ENCODE assay signal across 1 cellular context in the genomic region with DNA sequence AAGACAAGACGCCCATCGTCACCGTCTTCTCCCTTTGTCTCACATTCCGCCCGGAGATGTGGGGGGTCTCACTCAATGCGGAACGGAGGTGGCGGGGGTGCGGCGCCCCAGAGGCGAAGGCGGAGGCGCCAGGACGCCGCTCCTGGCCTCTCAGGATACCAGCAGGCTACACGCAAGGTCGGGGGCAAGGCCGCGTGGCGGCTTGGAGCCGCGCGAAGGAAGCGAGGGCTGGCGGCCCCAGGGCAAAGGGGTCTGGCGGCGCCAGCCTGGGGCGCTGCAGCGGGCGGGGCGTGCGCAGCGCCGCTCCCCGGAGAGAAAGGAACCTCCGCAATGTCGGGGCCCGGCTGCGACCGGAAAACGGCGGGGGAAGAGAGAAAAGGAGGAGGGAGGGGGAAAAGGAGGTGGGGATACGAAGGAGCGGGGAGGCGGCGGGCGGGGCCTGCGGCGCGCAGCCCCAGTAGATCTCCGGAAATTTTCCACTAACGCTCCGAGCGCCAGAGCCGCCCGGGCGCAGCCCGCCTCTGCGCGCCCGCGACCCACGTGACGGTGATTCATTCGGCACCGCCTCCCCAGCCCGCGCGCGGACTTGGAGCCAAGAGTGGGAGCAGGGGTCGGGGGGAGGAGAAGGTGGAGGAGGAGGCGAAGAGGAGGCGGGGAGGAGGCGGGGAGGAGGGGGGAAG.
A peak's percentile ranks its signal among the peaks of the same experiment; 100 is the strongest.
TF ChIP-seq lines count a peak whose summit lies in the region.

No MANE protein-coding gene starts in this region.

TF ChIP-seq in HepG2, 621 proteins besides CTCF, POLR2A, EP300 and RAD21 (continued from another document and continues in another):
- TF ChIP-seq, protein P1, sequence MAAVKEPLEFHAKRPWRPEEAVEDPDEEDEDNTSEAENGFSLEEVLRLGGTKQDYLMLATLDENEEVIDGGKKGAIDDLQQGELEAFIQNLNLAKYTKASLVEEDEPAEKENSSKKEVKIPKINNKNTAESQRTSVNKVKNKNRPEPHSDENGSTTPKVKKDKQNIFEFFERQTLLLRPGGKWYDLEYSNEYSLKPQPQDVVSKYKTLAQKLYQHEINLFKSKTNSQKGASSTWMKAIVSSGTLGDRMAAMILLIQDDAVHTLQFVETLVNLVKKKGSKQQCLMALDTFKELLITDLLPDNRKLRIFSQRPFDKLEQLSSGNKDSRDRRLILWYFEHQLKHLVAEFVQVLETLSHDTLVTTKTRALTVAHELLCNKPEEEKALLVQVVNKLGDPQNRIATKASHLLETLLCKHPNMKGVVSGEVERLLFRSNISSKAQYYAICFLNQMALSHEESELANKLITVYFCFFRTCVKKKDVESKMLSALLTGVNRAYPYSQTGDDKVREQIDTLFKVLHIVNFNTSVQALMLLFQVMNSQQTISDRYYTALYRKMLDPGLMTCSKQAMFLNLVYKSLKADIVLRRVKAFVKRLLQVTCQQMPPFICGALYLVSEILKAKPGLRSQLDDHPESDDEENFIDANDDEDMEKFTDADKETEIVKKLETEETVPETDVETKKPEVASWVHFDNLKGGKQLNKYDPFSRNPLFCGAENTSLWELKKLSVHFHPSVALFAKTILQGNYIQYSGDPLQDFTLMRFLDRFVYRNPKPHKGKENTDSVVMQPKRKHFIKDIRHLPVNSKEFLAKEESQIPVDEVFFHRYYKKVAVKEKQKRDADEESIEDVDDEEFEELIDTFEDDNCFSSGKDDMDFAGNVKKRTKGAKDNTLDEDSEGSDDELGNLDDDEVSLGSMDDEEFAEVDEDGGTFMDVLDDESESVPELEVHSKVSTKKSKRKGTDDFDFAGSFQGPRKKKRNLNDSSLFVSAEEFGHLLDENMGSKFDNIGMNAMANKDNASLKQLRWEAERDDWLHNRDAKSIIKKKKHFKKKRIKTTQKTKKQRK (IDR thresholded peaks at IDR 0.05; ENCODE audit: low read length), result no peak
- TF ChIP-seq, protein P2, sequence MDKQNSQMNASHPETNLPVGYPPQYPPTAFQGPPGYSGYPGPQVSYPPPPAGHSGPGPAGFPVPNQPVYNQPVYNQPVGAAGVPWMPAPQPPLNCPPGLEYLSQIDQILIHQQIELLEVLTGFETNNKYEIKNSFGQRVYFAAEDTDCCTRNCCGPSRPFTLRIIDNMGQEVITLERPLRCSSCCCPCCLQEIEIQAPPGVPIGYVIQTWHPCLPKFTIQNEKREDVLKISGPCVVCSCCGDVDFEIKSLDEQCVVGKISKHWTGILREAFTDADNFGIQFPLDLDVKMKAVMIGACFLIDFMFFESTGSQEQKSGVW (CRISPR knock-in tag; IDR thresholded peaks at IDR 0.05; ENCODE audit: borderline replicate concordance), result no peak; the same call in 1 of the 2 replicates
- TF ChIP-seq HNF4G (IDR thresholded peaks at IDR 0.05; ENCODE audit: borderline replicate concordance, low read depth, low read length) (no peak), HNF4G (CRISPR knock-in tag; IDR thresholded peaks at IDR 0.05; ENCODE audit: borderline replicate concordance, low read depth) (peak; percentile 57; the same call in 1 of the 2 replicates), ZNF354B (CRISPR knock-in tag; IDR thresholded peaks at IDR 0.05) (no peak), ZNF468 (CRISPR knock-in tag; IDR thresholded peaks at IDR 0.05) (no peak), ZNF160 (CRISPR knock-in tag; IDR thresholded peaks at IDR 0.05) (0 out of 2 replicates have a peak, but pooled peaks have one; percentile 31), TBX3 (IDR thresholded peaks at IDR 0.05; ENCODE audit: borderline replicate concordance) (no peak), RFXANK (CRISPR knock-in tag; IDR thresholded peaks at IDR 0.05) (no peak), PHF21A (CRISPR knock-in tag; IDR thresholded peaks at IDR 0.05) (no peak), ZNF713 (CRISPR knock-in tag; IDR thresholded peaks at IDR 0.05) (peak; percentile 78; the same call in 1 of the 2 replicates), ELF3 (CRISPR knock-in tag; IDR thresholded peaks at IDR 0.05) (peak; percentile 59), PHF8 (CRISPR knock-in tag; IDR thresholded peaks at IDR 0.05) (peak; percentile 34; the same call in 1 of the 2 replicates), AGO2 (optimal IDR thresholded peaks at IDR 0.05; ENCODE audit: low read depth, low read length) (peak; percentile 70), RFX3 (CRISPR knock-in tag; IDR thresholded peaks at IDR 0.05) (no peak), HNRNPH1 (optimal IDR thresholded peaks at IDR 0.05; ENCODE audit: low read depth, low read length) (no peak), GLI4 (CRISPR knock-in tag; IDR thresholded peaks at IDR 0.05; ENCODE audit: borderline replicate concordance) (no peak; the same call in 1 of the 2 replicates), PTBP1 (IDR thresholded peaks at IDR 0.05; ENCODE audit: low read depth, low read length, poor library complexity, severe bottlenecking) (no peak), ZNF589 (CRISPR knock-in tag; conservative IDR thresholded peaks at IDR 0.05) (0 out of 2 replicates have a peak, but pooled peaks have one; percentile 58), ZNF629 (CRISPR knock-in tag; conservative IDR thresholded peaks at IDR 0.05) (0 out of 2 replicates have a peak, but pooled peaks have one; percentile 11), ZNF781 (CRISPR knock-in tag; IDR thresholded peaks at IDR 0.05; ENCODE audit: borderline replicate concordance, not compliant biosample characterization) (no peak), TBL1XR1 (IDR thresholded peaks at IDR 0.05; ENCODE audit: borderline replicate concordance, low read length, partially characterized antibody) (no peak), ARNT2 (CRISPR knock-in tag; IDR thresholded peaks at IDR 0.05; ENCODE audit: low read depth) (no peak; the same call in 1 of the 2 replicates), ZFYVE20 (CRISPR knock-in tag; IDR thresholded peaks at IDR 0.05; ENCODE audit: borderline replicate concordance, low read depth) (no peak), KMT2A (CRISPR knock-in tag; IDR thresholded peaks at IDR 0.05) (no peak), TMF1 (CRISPR knock-in tag; IDR thresholded peaks at IDR 0.05; ENCODE audit: low read depth) (peak; percentile 67; the same call in 1 of the 2 replicates), PCBP1 (IDR thresholded peaks at IDR 0.05; ENCODE audit: borderline replicate concordance, low read depth, low read length) (no peak), PCBP2 (optimal IDR thresholded peaks at IDR 0.05; ENCODE audit: low read depth, low read length, poor library complexity, severe bottlenecking) (no peak), FOXC1 (CRISPR knock-in tag; IDR thresholded peaks at IDR 0.05; ENCODE audit: borderline replicate concordance) (peak; percentile 55; the same call in 1 of the 2 replicates), SSRP1 (CRISPR knock-in tag; IDR thresholded peaks at IDR 0.05) (no peak)
- TF ChIP-seq, protein P3, sequence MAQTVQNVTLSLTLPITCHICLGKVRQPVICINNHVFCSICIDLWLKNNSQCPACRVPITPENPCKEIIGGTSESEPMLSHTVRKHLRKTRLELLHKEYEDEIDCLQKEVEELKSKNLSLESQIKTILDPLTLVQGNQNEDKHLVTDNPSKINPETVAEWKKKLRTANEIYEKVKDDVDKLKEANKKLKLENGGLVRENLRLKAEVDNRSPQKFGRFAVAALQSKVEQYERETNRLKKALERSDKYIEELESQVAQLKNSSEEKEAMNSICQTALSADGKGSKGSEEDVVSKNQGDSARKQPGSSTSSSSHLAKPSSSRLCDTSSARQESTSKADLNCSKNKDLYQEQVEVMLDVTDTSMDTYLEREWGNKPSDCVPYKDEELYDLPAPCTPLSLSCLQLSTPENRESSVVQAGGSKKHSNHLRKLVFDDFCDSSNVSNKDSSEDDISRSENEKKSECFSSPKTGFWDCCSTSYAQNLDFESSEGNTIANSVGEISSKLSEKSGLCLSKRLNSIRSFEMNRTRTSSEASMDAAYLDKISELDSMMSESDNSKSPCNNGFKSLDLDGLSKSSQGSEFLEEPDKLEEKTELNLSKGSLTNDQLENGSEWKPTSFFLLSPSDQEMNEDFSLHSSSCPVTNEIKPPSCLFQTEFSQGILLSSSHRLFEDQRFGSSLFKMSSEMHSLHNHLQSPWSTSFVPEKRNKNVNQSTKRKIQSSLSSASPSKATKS (CRISPR knock-in tag; IDR thresholded peaks at IDR 0.05), result no peak
- TF ChIP-seq, protein P4, sequence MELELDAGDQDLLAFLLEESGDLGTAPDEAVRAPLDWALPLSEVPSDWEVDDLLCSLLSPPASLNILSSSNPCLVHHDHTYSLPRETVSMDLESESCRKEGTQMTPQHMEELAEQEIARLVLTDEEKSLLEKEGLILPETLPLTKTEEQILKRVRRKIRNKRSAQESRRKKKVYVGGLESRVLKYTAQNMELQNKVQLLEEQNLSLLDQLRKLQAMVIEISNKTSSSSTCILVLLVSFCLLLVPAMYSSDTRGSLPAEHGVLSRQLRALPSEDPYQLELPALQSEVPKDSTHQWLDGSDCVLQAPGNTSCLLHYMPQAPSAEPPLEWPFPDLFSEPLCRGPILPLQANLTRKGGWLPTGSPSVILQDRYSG (CRISPR knock-in tag; IDR thresholded peaks at IDR 0.05), result no peak
- TF ChIP-seq, protein P5, sequence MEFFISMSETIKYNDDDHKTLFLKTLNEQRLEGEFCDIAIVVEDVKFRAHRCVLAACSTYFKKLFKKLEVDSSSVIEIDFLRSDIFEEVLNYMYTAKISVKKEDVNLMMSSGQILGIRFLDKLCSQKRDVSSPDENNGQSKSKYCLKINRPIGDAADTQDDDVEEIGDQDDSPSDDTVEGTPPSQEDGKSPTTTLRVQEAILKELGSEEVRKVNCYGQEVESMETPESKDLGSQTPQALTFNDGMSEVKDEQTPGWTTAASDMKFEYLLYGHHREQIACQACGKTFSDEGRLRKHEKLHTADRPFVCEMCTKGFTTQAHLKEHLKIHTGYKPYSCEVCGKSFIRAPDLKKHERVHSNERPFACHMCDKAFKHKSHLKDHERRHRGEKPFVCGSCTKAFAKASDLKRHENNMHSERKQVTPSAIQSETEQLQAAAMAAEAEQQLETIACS (CRISPR knock-in tag; IDR thresholded peaks at IDR 0.05), result no peak; the same call in 1 of the 2 replicates
- TF ChIP-seq, protein P6, sequence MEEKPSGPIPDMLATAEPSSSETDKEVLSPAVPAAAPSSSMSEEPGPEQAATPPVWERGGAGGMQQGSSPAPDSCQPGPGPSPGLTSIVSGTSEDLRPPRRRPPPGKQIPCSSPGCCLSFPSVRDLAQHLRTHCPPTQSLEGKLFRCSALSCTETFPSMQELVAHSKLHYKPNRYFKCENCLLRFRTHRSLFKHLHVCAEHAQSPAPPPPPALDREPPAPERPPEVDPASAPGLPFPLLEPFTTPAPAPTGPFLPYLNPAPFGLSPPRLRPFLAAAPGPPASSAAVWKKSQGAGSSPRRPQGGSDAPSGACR (CRISPR knock-in tag; IDR thresholded peaks at IDR 0.05), result peak; percentile 7; the same call in 1 of the 2 replicates
- TF ChIP-seq, protein P7, sequence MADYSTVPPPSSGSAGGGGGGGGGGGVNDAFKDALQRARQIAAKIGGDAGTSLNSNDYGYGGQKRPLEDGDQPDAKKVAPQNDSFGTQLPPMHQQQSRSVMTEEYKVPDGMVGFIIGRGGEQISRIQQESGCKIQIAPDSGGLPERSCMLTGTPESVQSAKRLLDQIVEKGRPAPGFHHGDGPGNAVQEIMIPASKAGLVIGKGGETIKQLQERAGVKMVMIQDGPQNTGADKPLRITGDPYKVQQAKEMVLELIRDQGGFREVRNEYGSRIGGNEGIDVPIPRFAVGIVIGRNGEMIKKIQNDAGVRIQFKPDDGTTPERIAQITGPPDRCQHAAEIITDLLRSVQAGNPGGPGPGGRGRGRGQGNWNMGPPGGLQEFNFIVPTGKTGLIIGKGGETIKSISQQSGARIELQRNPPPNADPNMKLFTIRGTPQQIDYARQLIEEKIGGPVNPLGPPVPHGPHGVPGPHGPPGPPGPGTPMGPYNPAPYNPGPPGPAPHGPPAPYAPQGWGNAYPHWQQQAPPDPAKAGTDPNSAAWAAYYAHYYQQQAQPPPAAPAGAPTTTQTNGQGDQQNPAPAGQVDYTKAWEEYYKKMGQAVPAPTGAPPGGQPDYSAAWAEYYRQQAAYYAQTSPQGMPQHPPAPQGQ (CRISPR knock-in tag; IDR thresholded peaks at IDR 0.05; ENCODE audit: borderline replicate concordance), result no peak
- TF ChIP-seq, protein P8, sequence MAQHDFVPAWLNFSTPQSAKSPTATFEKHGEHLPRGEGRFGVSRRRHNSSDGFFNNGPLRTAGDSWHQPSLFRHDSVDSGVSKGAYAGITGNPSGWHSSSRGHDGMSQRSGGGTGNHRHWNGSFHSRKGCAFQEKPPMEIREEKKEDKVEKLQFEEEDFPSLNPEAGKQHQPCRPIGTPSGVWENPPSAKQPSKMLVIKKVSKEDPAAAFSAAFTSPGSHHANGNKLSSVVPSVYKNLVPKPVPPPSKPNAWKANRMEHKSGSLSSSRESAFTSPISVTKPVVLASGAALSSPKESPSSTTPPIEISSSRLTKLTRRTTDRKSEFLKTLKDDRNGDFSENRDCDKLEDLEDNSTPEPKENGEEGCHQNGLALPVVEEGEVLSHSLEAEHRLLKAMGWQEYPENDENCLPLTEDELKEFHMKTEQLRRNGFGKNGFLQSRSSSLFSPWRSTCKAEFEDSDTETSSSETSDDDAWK (CRISPR knock-in tag; IDR thresholded peaks at IDR 0.05), result no peak
- TF ChIP-seq, protein P9, sequence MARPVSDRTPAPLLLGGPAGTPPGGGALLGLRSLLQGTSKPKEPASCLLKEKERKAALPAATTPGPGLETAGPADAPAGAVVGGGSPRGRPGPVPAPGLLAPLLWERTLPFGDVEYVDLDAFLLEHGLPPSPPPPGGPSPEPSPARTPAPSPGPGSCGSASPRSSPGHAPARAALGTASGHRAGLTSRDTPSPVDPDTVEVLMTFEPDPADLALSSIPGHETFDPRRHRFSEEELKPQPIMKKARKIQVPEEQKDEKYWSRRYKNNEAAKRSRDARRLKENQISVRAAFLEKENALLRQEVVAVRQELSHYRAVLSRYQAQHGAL (CRISPR knock-in tag; IDR thresholded peaks at IDR 0.05; ENCODE audit: not compliant biosample characterization), result no peak
- TF ChIP-seq, protein P10, sequence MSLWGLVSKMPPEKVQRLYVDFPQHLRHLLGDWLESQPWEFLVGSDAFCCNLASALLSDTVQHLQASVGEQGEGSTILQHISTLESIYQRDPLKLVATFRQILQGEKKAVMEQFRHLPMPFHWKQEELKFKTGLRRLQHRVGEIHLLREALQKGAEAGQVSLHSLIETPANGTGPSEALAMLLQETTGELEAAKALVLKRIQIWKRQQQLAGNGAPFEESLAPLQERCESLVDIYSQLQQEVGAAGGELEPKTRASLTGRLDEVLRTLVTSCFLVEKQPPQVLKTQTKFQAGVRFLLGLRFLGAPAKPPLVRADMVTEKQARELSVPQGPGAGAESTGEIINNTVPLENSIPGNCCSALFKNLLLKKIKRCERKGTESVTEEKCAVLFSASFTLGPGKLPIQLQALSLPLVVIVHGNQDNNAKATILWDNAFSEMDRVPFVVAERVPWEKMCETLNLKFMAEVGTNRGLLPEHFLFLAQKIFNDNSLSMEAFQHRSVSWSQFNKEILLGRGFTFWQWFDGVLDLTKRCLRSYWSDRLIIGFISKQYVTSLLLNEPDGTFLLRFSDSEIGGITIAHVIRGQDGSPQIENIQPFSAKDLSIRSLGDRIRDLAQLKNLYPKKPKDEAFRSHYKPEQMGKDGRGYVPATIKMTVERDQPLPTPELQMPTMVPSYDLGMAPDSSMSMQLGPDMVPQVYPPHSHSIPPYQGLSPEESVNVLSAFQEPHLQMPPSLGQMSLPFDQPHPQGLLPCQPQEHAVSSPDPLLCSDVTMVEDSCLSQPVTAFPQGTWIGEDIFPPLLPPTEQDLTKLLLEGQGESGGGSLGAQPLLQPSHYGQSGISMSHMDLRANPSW (CRISPR knock-in tag; IDR thresholded peaks at IDR 0.05; ENCODE audit: borderline replicate concordance), result no peak
- TF ChIP-seq, protein P11, sequence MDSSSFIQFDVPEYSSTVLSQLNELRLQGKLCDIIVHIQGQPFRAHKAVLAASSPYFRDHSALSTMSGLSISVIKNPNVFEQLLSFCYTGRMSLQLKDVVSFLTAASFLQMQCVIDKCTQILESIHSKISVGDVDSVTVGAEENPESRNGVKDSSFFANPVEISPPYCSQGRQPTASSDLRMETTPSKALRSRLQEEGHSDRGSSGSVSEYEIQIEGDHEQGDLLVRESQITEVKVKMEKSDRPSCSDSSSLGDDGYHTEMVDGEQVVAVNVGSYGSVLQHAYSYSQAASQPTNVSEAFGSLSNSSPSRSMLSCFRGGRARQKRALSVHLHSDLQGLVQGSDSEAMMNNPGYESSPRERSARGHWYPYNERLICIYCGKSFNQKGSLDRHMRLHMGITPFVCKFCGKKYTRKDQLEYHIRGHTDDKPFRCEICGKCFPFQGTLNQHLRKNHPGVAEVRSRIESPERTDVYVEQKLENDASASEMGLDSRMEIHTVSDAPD (CRISPR knock-in tag; IDR thresholded peaks at IDR 0.05), result no peak
